In the genomic region with DNA sequence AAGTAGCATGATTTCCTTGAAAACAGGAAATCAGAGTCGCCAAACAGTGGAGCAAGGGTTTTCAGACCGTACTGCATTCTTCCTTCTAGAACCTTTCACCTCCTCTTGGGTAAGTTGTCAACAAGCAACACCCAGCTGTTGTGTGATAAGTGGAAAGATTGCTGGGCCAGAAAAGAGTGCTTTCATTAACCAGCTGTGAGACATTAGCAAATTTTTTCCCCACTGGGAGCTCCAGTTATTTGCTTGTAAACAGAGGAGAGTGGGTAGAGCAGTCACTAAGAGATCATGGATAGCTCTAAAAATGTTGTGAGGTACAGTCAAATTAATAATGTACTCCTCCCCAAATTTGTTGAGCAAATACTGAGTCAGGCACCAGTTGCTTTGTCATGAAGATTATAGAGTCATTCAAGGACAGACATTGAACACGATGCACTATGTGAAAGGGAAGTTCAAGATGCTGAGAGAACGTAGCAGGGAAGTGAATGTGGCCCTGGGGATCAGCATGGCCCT, we compare ENCODE assay signal across 8 cellular contexts. TPM values are rescaled to one million over a fixed set of nuclear protein-coding genes. Genes with fewer than 3 reads are reported as not detected.
DNase-seq lines count a peak whose midpoint lies in the region; ATAC-seq and TF ChIP-seq lines count a peak whose summit lies in the region.

No MANE protein-coding gene starts in this region.

- no peak for TF ChIP-seq CTCF in spleen (IDR thresholded peaks at IDR 0.05 in 8 of 11, conservative IDR thresholded peaks at IDR 0.05 in 3 of 11)

- H3K27ac ChIP-seq in spleen: peak overlapping the region in 7 of 8 donors; percentile 65 to 90 (median 85)

- no peaks in the 10 kb centered on the region for H3K27me3 ChIP-seq in spleen (replicated peaks in 1 of 7)

- peak overlapping the region in 1 of 8 donors; percentile 42 for H3K4me3 ChIP-seq in spleen

- H3K9me3 ChIP-seq in spleen: no peaks in the 10 kb centered on the region

- 9 to 16% (median 11%) methylated on average over 4 of the region's 4 CpGs for WGBS in spleen, 5 donors

- ATAC-seq in GM19468 (IDR thresholded peaks at IDR 0.05; ENCODE audit: extremely low read depth, unreplicated experiment): peak; percentile 40
- ATAC-seq in HG03439 (IDR thresholded peaks at IDR 0.05; ENCODE audit: unreplicated experiment): peak; percentile 46
- peak; percentile 42 for ATAC-seq in esophagus mucosa

- no peaks in the 10 kb centered on the region for H3K36me3 ChIP-seq in spleen

- H3K4me1 ChIP-seq in spleen: peaks cover 22 to 72% (median 52%) of the 10 kb centered on the region in 6 donors

- no peak for DNase-seq in spleen
- DNase-seq in NCI-H2107 treated with DMSO at 0.1 percent for 48 hours (lab: John Stamatoyannopoulos, UW; ENCODE audit: unreplicated experiment): no peak
- DNase-seq in activated CD8-positive, alpha-beta memory T cell treated with anti-CD3 and anti-CD28 coated beads, Interleukin-2, amount 50 U/mL, for 48 hours: no peak
- DNase-seq in activated T-cell treated with anti-CD3 and anti-CD28 coated beads, Interleukin-2, amount 50 U/mL, for 1 hour: no peak
- no peak for DNase-seq in NCI-H82 treated with DMSO at 0.1 percent for 48 hours (lab: John Stamatoyannopoulos, UW; ENCODE audit: unreplicated experiment)

- intact Hi-C loops in spleen (cut with DNase I; ENCODE audit: low total_unique reads): no loop called here

- TF ChIP-seq POLR2A in spleen (IDR thresholded peaks at IDR 0.05): no peak

RNA-seq across cellular contexts. Expression of a gene that starts 11.7 kb away (rescaled TPM):
- 1.8 TPM for total RNA-seq in esophagus mucosa
- total RNA-seq in spleen: 100 to 1,000 TPM; 195 to 410 (median 317) TPM
- 10 to 100 TPM; 46.0 to 61.4 (median 58.6) TPM for polyA plus RNA-seq in spleen

RNA-seq across cellular contexts. Expression of a gene that starts 52.5 kb away (rescaled TPM):
- total RNA-seq in esophagus mucosa (3.3 TPM), spleen (10 to 100 TPM in 5 of 7 donors, 1 to 10 TPM in 2; 8.3 to 19.1 (median 14.4) TPM)
- polyA plus RNA-seq in spleen: 1 to 10 TPM; 3.9 to 4.9 (median 4.0) TPM

Comparison
In these comparisons a context has a peak if more than half of its experiments do, and no peak if none do; other contexts are left out.
1. RNA of a gene that starts 11.7 kb away (total RNA-seq): 195 to 410 TPM in spleen; 1.8 TPM in esophagus mucosa (single experiment); every median in the first group is over 10 times any median in the second.
2. Peak in every context shown above with its lines, with median percentiles within 50 percentile points of each other: ATAC-seq.